8 cellular contexts compared by ENCODE assay signal in genomic region chr14:23299986-23300686, GRCh38. TPM values are rescaled to one million over a fixed set of nuclear protein-coding genes. Genes with fewer than 3 reads are reported as not detected.
A peak's percentile ranks its signal among the peaks of the same experiment; 100 is the strongest.
DNase-seq lines count a peak whose midpoint lies in the region; ATAC-seq, FAIRE-seq and TF ChIP-seq lines count a peak whose summit lies in the region.

No MANE protein-coding gene starts in this region.

- peaks cover 20 to 34% (median 33%) of the 10 kb centered on the region in 3 donors for H3K4me1 Mint-ChIP-seq in CD8-positive, alpha-beta memory T cell

- no peak for FAIRE-seq in HTR-8/SVneo (lab: Jason Lieb, UNC)

- H3K36me3 Mint-ChIP-seq in CD8-positive, alpha-beta memory T cell: peaks cover 0 to 24% (median 0%) of the 10 kb centered on the region in 3 donors

- H3K27me3 ChIP-seq in CD8-positive, alpha-beta memory T cell (ENCODE audit: insufficient read depth, low read length, poor library complexity, severe bottlenecking): no peaks in the 10 kb centered on the region
- no peaks in the 10 kb centered on the region for H3K27me3 ChIP-seq in parathyroid adenoma (ENCODE audit: control insufficient read depth, insufficient read depth, low read length)

- peaks cover 5% of the 10 kb centered on the region for H3K36me3 ChIP-seq in CD8-positive, alpha-beta memory T cell (ENCODE audit: insufficient read depth, low read length)
- no peaks in the 10 kb centered on the region for H3K36me3 ChIP-seq in parathyroid adenoma (ENCODE audit: control insufficient read depth, insufficient read depth, low read length)

- peak overlapping the region; percentile 55 for H3K9ac ChIP-seq in parathyroid adenoma

- H2AFZ ChIP-seq in parathyroid adenoma: peak overlapping the region; percentile 81

- H3K79me2 ChIP-seq in parathyroid adenoma: no peaks in the 10 kb centered on the region

- H3K9me3 Mint-ChIP-seq in CD8-positive, alpha-beta memory T cell: no peaks in the 10 kb centered on the region

- H3K9me3 ChIP-seq in CD8-positive, alpha-beta memory T cell (ENCODE audit: low read length): no peaks in the 10 kb centered on the region
- no peaks in the 10 kb centered on the region for H3K9me3 ChIP-seq in parathyroid adenoma (ENCODE audit: control insufficient read depth, low read length)

- CTCF ChIA-PET in CD8-positive, alpha-beta memory T cell (lab: Charles Lee): interaction anchor here (1.2 to 4.3 kb wide), 7 partner anchors 12 to 199 kb away, joined by 3 to 52 read pairs (median 5); partner anchors contain the start of genes HOMEZ and PABPN1

- DNase-seq in CD8-positive, alpha-beta memory T cell: no peak
- DNase-seq in OCI-M1 (lab: John Stamatoyannopoulos, UW): peak; percentile 37
- DNase-seq in epithelial cell of esophagus (ENCODE audit: low read depth): no peak
- no peak for DNase-seq in HTR-8/SVneo (ENCODE audit: insufficient read length, low spot score)
- DNase-seq in activated CD4-positive, alpha-beta T cell treated with anti-CD3 and anti-CD28 coated beads, Interleukin-2, amount 50 U/mL, for 1 hour: no peak

- peak overlapping the region; percentile 83 to 98 (median 91) for H3K4me3 Mint-ChIP-seq in CD8-positive, alpha-beta memory T cell

- peaks cover 24% of the 10 kb centered on the region for H3K4me1 ChIP-seq in CD8-positive, alpha-beta memory T cell (ENCODE audit: insufficient read depth, low read length)
- H3K4me1 ChIP-seq in parathyroid adenoma: peaks cover 10% of the 10 kb centered on the region

- ATAC-seq in GM18868 (IDR thresholded peaks at IDR 0.05; ENCODE audit: unreplicated experiment) (no peak), GM21786 (IDR thresholded peaks at IDR 0.05; ENCODE audit: unreplicated experiment) (no peak)

- POLR2A ChIA-PET in CD8-positive, alpha-beta memory T cell (lab: Charles Lee): interaction anchor here (0.6 to 5.4 kb wide), 9 partner anchors 14 to 1862 kb away, joined by 3 to 146 read pairs (median 7); partner anchors contain the start of genes ACIN1, C14orf119, HOMEZ and OXA1L

- TF ChIP-seq CTCF in epithelial cell of esophagus (IDR thresholded peaks at IDR 0.05; ENCODE audit: insufficient read depth, low read depth, low read length, missing control alignments): no peak
- no peak for TF ChIP-seq CTCF in parathyroid adenoma (IDR thresholded peaks at IDR 0.05)

- H3K27ac Mint-ChIP-seq in CD8-positive, alpha-beta memory T cell: peak overlapping the region; percentile 91 to 99 (median 96)

- peak overlapping the region; percentile 96 for H3K27ac ChIP-seq in CD8-positive, alpha-beta memory T cell (ENCODE audit: low read depth, low read length)
- H3K27ac ChIP-seq in parathyroid adenoma: peak overlapping the region; percentile 96

- peaks cover 1 to 5% of the 10 kb centered on the region in 2 donors for H3K27me3 Mint-ChIP-seq in CD8-positive, alpha-beta memory T cell

- H3K4me3 ChIP-seq in CD8-positive, alpha-beta memory T cell (ENCODE audit: low read length): peak overlapping the region; percentile 79
- H3K4me3 ChIP-seq in epithelial cell of esophagus (ENCODE audit: low read length): peak overlapping the region; percentile 74
- peak overlapping the region; percentile 70 for H3K4me3 ChIP-seq in parathyroid adenoma (ENCODE audit: low read depth, low read length)

- peak overlapping the region; percentile 92 for H3K4me2 ChIP-seq in parathyroid adenoma (ENCODE audit: low read length)

RNA-seq across cellular contexts. Expression of gene PPP1R3E, which starts 2.5 kb away (rescaled TPM):
- total RNA-seq in CD8-positive, alpha-beta memory T cell: 10 to 100 TPM; 16.2 to 18.2 TPM
- polyA plus RNA-seq in CD8-positive, alpha-beta memory T cell: 2.0 TPM

RNA-seq across cellular contexts. Expression of gene BCL2L2, which starts 6.5 kb away (rescaled TPM):
- 1 to 10 TPM in 1 of 2 experiments, under 1 TPM in 1; 0.86 to 1.0 TPM for total RNA-seq in CD8-positive, alpha-beta memory T cell
- polyA plus RNA-seq in CD8-positive, alpha-beta memory T cell: 0.29 TPM

RNA-seq across cellular contexts. Expression of gene HOMEZ, which starts 14.2 kb away (rescaled TPM):
- 10 to 100 TPM; 12.8 to 13.4 TPM for total RNA-seq in CD8-positive, alpha-beta memory T cell
- polyA plus RNA-seq in CD8-positive, alpha-beta memory T cell: 4.9 TPM

RNA-seq across cellular contexts. Expression of gene PABPN1, which starts 21.1 kb away (rescaled TPM):
- total RNA-seq in CD8-positive, alpha-beta memory T cell: 100 to 1,000 TPM; 308 TPM
- 125 TPM for polyA plus RNA-seq in CD8-positive, alpha-beta memory T cell

RNA-seq across cellular contexts. Expression of gene SLC22A17, which starts 52.6 kb away (rescaled TPM):
- total RNA-seq in CD8-positive, alpha-beta memory T cell: 1 to 10 TPM; 2.6 to 2.8 TPM
- polyA plus RNA-seq in CD8-positive, alpha-beta memory T cell: 1.6 TPM
